In the genomic region with DNA sequence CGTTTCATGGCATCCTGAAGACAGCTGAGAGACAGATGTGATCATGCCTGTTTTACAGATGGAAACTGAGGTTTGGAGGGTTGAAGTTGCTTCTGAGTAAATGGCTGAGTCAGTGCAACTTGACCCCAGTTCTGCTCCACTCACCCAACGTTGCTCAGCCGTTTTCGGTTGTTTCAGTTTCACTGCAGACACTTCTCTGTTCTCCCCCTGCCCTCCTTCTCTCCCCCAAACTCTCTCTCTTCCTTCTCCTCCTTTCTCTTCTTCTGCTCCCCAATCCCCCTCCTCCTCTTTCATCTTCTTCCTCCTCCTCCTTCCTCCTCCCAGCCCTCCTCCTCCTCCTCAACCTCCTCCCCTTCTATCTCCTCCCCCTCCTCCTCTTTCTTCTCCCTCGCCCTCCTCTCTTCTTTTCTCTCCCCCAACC, we compare ENCODE assay signal across 7 cellular contexts.
DNase-seq lines count a peak whose midpoint lies in the region; ATAC-seq and FAIRE-seq lines count a peak whose summit lies in the region.

No MANE protein-coding gene starts in this region.

- ATAC-seq in HG03139 (IDR thresholded peaks at IDR 0.05; ENCODE audit: unreplicated experiment) (peak; percentile 54), HG03460 (IDR thresholded peaks at IDR 0.05; ENCODE audit: unreplicated experiment) (no peak)

- peak; percentile 92 for FAIRE-seq in GM19239 (lab: Jason Lieb, UNC)

- DNase-seq in GM19239 (ENCODE audit: insufficient read length, low spot score): peak; percentile 48
- DNase-seq in activated T-cell treated with anti-CD3 and anti-CD28 coated beads, Interleukin-2, amount 50 U/mL, for 48 hours: peak; percentile 56 to 69
- peak; percentile 32 for DNase-seq in stimulated activated CD4-positive, alpha-beta T cell treated with anti-CD3 and anti-CD28 coated beads, Interleukin-2, amount 100 ng/mL, for 48 hours
- no peak for DNase-seq in effector CD4-positive, alpha-beta T cell
- no peak for DNase-seq in NCI-H2171 (lab: John Stamatoyannopoulos, UW)

Comparison
In these comparisons a context has a peak if more than half of its experiments do, and no peak if none do; other contexts are left out.
1. DNase-seq: peak in GM19239 (single experiment), activated T-cell treated with anti-CD3 and anti-CD28 coated beads, Interleukin-2, amount 50 U/mL, for 48 hours (2 of 2) and stimulated activated CD4-positive, alpha-beta T cell treated with anti-CD3 and anti-CD28 coated beads, Interleukin-2, amount 100 ng/mL, for 48 hours (2 of 2); none in effector CD4-positive, alpha-beta T cell (single experiment) and NCI-H2171 (single experiment).